ENCODE assay signal across 22 cellular contexts in genomic region chr21:44437371-44437695, GRCh38.
"Had no signal": no experiment of that assay in that cellular context is flagged by ENCODE, and none has a peak within 500 bp of the region (broad histone marks: within the 10 kb centered on the region; RNA-seq: fewer than 3 reads in every experiment).

No MANE protein-coding gene starts in this region.

- ATAC-seq: effector memory CD8-positive, alpha-beta T cell; gastroesophageal sphincter; left lobe of liver; lower lobe of right lung; natural killer cell treated with Interleukin-12 subunit alpha and Interleukin-12 subunit beta and Interleukin-15 and Interleukin-18, amount 100 ng/mL, for 72 hours; pancreas had no signal

- H3K4me1 ChIP-seq: lower lobe of right lung, neural progenitor cell, pancreas, prostate gland, uterus had no signal

- H3K27me3 ChIP-seq: neural progenitor cell, pancreas, stomach, uterus had no signal

- H3K4me3 ChIP-seq: esophagus squamous epithelium, gastroesophageal sphincter, lower lobe of right lung, neural progenitor cell, pancreas, prostate gland, stomach, uterus had no signal

- H3K36me3 ChIP-seq: esophagus squamous epithelium, gastroesophageal sphincter, neural progenitor cell, pancreas, prostate gland, uterus had no signal

- DNase-seq: cerebellar nuclear complex; effector memory CD8-positive, alpha-beta T cell; esophagus squamous epithelium; foreskin fibroblast; glutamatergic neuron; kidney glomerular epithelial cell; midbrain; occipital lobe; retina; small intestine; stimulated activated CD4-positive, alpha-beta T cell treated with anti-CD3 and anti-CD28 coated beads, Interleukin-12 subunit alpha, Interleukin-12 subunit beta, amount 100 ng/mL, for 4 hours; stimulated activated naive CD4-positive, alpha-beta T cell; stomach; trophoblast cell; uterus had no signal

- H3K9me3 ChIP-seq: esophagus squamous epithelium, lower lobe of right lung, pancreas, prostate gland, stomach, uterus had no signal

- H3K27ac ChIP-seq: esophagus squamous epithelium, gastroesophageal sphincter, lower lobe of right lung, neural progenitor cell, pancreas, prostate gland, uterus had no signal
